Comparison of ENCODE assay signal across 13 cellular contexts in the genomic region with DNA sequence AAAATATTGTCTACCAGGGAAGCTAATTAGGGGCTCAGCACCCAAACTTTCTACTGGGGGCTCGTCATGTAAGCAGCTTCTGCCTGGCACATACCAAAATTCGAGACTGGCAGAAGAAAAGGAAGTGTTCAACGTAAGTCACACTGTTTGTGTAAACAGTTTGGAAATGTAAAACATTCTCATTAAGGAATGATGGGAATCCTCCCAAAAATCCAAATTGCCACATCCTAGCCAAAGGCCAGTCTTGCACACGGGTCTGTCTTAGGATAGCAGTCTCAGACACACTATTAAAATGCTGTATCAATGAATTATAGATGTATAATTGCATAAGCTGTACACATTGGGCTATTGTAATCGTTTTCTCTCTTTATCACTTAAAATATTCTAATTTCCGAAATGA.
"Had no signal": no experiment of that assay in that cellular context is flagged by ENCODE, and none has a peak within 500 bp of the region (broad histone marks: within the 10 kb centered on the region; RNA-seq: fewer than 3 reads in every experiment).

No MANE protein-coding gene starts in this region.

- ATAC-seq: activated CD4-positive, CD25-positive, alpha-beta regulatory T cell treated with anti-CD3 and anti-CD28 coated beads, Interleukin-2, amount 50 U/mL, for 24 hours; activated CD8-positive, alpha-beta memory T cell treated with anti-CD3 and anti-CD28 coated beads, Interleukin-2, amount 10 ng/mL, durations not matched to agents 7 days and 5 days; activated naive CD4-positive, alpha-beta T cell treated with anti-CD3 and anti-CD28 coated beads, Interleukin-2, amount 50 U/mL, for 72 hours; heart right ventricle; left lung had no signal

- H3K4me3 ChIP-seq: heart right ventricle, left lung, smooth muscle cell, thyroid gland, vagina had no signal

- H3K9me3 ChIP-seq: heart right ventricle, left lung, thyroid gland, vagina had no signal

- H3K27ac ChIP-seq: heart right ventricle, left lung, parathyroid adenoma, thyroid gland, vagina had no signal

- H3K36me3 ChIP-seq: thyroid gland had no signal

- H3K4me1 ChIP-seq: left lung, parathyroid adenoma, vagina had no signal

- H3K9ac ChIP-seq: parathyroid adenoma had no signal

- H3K27me3 ChIP-seq: heart right ventricle, left lung, thyroid gland, vagina had no signal

- DNase-seq: activated CD4-positive, alpha-beta T cell treated with anti-CD3 and anti-CD28 coated beads, Interleukin-2, amount 50 U/mL, for 4 hours; activated CD8-positive, alpha-beta memory T cell treated with anti-CD3 and anti-CD28 coated beads, Interleukin-2, amount 10 ng/mL, durations not matched to agents 7 days and 5 days; activated effector memory CD4-positive, alpha-beta T cell treated with Interleukin-2 at 50 U/mL for 16 hours; activated T-cell treated with anti-CD3 and anti-CD28 coated beads, Interleukin-2, amount 50 U/mL, for 24 hours; heart right ventricle; islet precursor cell; left lung; thyroid gland had no signal
